In the genomic region with DNA sequence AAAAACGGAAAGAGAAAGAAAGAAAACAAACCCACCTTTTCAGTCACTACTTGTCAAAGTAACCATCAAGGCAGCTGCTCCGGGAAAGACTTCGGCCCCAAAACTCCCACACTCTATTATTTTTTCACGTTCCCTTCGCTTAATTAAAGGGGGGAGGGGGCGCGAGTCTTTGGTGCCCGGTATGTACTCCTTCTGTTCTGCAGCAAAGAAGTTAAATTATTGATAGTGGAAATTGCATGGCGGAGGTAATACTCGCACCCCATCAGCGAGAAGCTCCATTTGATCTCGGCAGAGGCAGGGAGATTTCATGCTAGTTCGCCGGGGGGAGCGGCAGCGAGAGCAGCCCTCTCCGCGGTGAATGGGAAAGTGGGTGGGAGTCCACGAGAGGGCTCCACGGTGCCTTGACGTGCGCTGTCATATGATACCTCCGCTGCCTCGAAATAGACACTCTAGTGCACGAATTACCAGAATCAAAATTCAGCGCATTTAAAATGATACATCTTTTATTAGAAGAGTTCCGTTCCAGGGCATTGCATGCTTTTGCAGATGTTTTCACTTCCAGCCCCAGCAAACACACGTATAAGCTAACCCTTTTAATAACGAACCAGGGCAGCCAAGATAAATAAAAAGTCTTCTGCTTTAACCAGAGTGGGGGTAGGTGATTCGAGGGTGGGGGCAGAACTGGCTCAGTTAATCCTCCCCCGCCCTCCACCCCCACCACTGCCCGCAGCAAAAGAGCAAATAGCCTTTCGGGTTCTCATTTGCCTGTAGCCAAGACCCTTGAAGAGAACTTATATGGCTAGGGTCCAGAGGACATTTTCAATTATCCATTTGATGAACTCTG, we compare ENCODE assay signal across 8 cellular contexts. TPM values are rescaled to one million over a fixed set of nuclear protein-coding genes. Genes with fewer than 3 reads are reported as not detected.
DNase-seq lines count a peak whose midpoint lies in the region; ATAC-seq and TF ChIP-seq lines count a peak whose summit lies in the region.

No MANE protein-coding gene starts in this region.

- peaks cover 19% of the 10 kb centered on the region for H3K4me1 Mint-ChIP-seq in activated CD4-positive, alpha-beta memory T cell treated with anti-CD3 and anti-CD28 coated beads, Interleukin-2, amount 10 ng/mL, durations not matched to agents 7 days and 5 days

- H3K4me1 ChIP-seq in HUES48 (ENCODE audit: control insufficient read depth, insufficient read depth, low read length) (peaks cover 62% of the 10 kb centered on the region), heart left ventricle (peaks cover 0 to 35% (median 12%) of the 10 kb centered on the region in 12 donors), rectal smooth muscle tissue (ENCODE audit: control insufficient read depth, insufficient read depth, low read length) (peaks cover 3% of the 10 kb centered on the region)

- H3K9me3 ChIP-seq in HUES48 (ENCODE audit: control insufficient read depth, insufficient read depth, low read length), result no peaks in the 10 kb centered on the region
- no peaks in the 10 kb centered on the region for H3K9me3 ChIP-seq in heart left ventricle

- intact Hi-C loops in heart left ventricle (cut with DNase I), result loop anchor here in 7 of 10 donors (2.0 to 10.0 kb wide), 8 partner anchors 177 to 1626 kb away; no protein-coding TSS in a partner anchor

- POLR2A ChIA-PET in activated CD4-positive, alpha-beta memory T cell treated with anti-CD3 and anti-CD28 coated beads, Interleukin-2, amount 10 ng/mL, durations not matched to agents 7 days and 5 days (lab: Charles Lee), result no interaction called here

- CTCF ChIA-PET in activated CD4-positive, alpha-beta memory T cell treated with anti-CD3 and anti-CD28 coated beads, Interleukin-2, amount 10 ng/mL, durations not matched to agents 7 days and 5 days (lab: Charles Lee), result no interaction called here

- H3K4me3 Mint-ChIP-seq in activated CD4-positive, alpha-beta memory T cell treated with anti-CD3 and anti-CD28 coated beads, Interleukin-2, amount 10 ng/mL, durations not matched to agents 7 days and 5 days, result peak overlapping the region; percentile 50

- peak in 7 of 12 donors; percentile 16 to 41 (median 25) for TF ChIP-seq CTCF in heart left ventricle (IDR thresholded peaks at IDR 0.05)

- no peak overlapping the region for H3K27ac Mint-ChIP-seq in activated CD4-positive, alpha-beta memory T cell treated with anti-CD3 and anti-CD28 coated beads, Interleukin-2, amount 10 ng/mL, durations not matched to agents 7 days and 5 days

- H3K4me3 ChIP-seq in HUES48 (ENCODE audit: low read depth, low read length) (peak overlapping the region; percentile 85), heart left ventricle (peak overlapping the region; percentile 43 to 73 (median 63)), rectal smooth muscle tissue (ENCODE audit: low read length) (peak overlapping the region; percentile 76)

- H3K27me3 ChIP-seq in HUES48 (ENCODE audit: control insufficient read depth, insufficient read depth, low read length) (peaks cover 47% of the 10 kb centered on the region), heart left ventricle (peaks cover 0 to 68% (median 13%) of the 10 kb centered on the region in 9 donors), rectal smooth muscle tissue (ENCODE audit: control insufficient read depth, insufficient read depth, low read length) (peaks cover 13% of the 10 kb centered on the region)

- WGBS in heart left ventricle, 4 donors, result 1 to 3% (median 2%) methylated on average over 31 to 33 of the region's 33 CpGs

- DNase-seq in stimulated activated CD4-positive, alpha-beta T cell treated with anti-CD3 and anti-CD28 coated beads, Interleukin-4, amount 100 ng/mL, for 24 hours, result peak; percentile 5
- DNase-seq in stimulated activated CD4-positive, alpha-beta T cell treated with anti-CD3 and anti-CD28 coated beads, Interleukin-12 subunit alpha, Interleukin-12 subunit beta, amount 100 ng/mL, for 4 hours, result no peak
- no peak for DNase-seq in activated CD4-positive, alpha-beta memory T cell treated with anti-CD3 and anti-CD28 coated beads, Interleukin-2, amount 10 ng/mL, durations not matched to agents 7 days and 5 days
- peak; percentile 23 to 63 (median 57) for DNase-seq in heart left ventricle
- DNase-seq in stimulated activated CD4-positive, alpha-beta T cell treated with anti-CD3 and anti-CD28 coated beads, Interleukin-1b, Interleukin-23, amount 100 ng/mL, for 48 hours, result no peak

- peak in 3 of 4 donors; percentile 57 to 72 (median 65) for ATAC-seq in heart left ventricle
- no peak for ATAC-seq in HG02870 (IDR thresholded peaks at IDR 0.05; ENCODE audit: unreplicated experiment)

- TF ChIP-seq POLR2A in heart left ventricle (IDR thresholded peaks at IDR 0.05), result peak in 1 of 2 donors; percentile 46

- H3K27ac ChIP-seq in HUES48 (ENCODE audit: low read depth, low read length) (no peak overlapping the region), heart left ventricle (peak overlapping the region in 6 of 12 donors; percentile 34 to 87 (median 76)), rectal smooth muscle tissue (ENCODE audit: low read depth, low read length) (no peak overlapping the region)

- H3K9ac ChIP-seq in HUES48 (ENCODE audit: low read depth, low read length), result no peak overlapping the region
- H3K9ac ChIP-seq in rectal smooth muscle tissue (ENCODE audit: low read length), result no peak overlapping the region

- H3K27me3 Mint-ChIP-seq in activated CD4-positive, alpha-beta memory T cell treated with anti-CD3 and anti-CD28 coated beads, Interleukin-2, amount 10 ng/mL, durations not matched to agents 7 days and 5 days, result peaks cover 59% of the 10 kb centered on the region

- peaks cover 2% of the 10 kb centered on the region for H3K36me3 Mint-ChIP-seq in activated CD4-positive, alpha-beta memory T cell treated with anti-CD3 and anti-CD28 coated beads, Interleukin-2, amount 10 ng/mL, durations not matched to agents 7 days and 5 days (ENCODE audit: low read depth)

- H3K36me3 ChIP-seq in HUES48 (ENCODE audit: control insufficient read depth, insufficient read depth, low read length) (no peaks in the 10 kb centered on the region), heart left ventricle (no peaks in the 10 kb centered on the region), rectal smooth muscle tissue (ENCODE audit: control insufficient read depth, insufficient read depth, low read length) (no peaks in the 10 kb centered on the region)

- no peaks in the 10 kb centered on the region for H3K9me3 Mint-ChIP-seq in activated CD4-positive, alpha-beta memory T cell treated with anti-CD3 and anti-CD28 coated beads, Interleukin-2, amount 10 ng/mL, durations not matched to agents 7 days and 5 days

RNA-seq across cellular contexts. Expression of gene BDNF, which starts 1.2 kb away (rescaled TPM):
- total RNA-seq in activated CD4-positive, alpha-beta memory T cell treated with anti-CD3 and anti-CD28 coated beads, Interleukin-2, amount 10 ng/mL, durations not matched to agents 7 days and 5 days, result not detected
- 1 to 10 TPM; 2.1 to 8.5 (median 3.8) TPM for total RNA-seq in heart left ventricle
- 1 to 10 TPM in 1 of 2 donors, under 1 TPM in 1; 0.93 to 3.1 TPM for polyA plus RNA-seq in heart left ventricle

Comparison
In these comparisons a context has a peak if more than half of its experiments do, and no peak if none do; other contexts are left out.
1. DNase-seq: peak in stimulated activated CD4-positive, alpha-beta T cell treated with anti-CD3 and anti-CD28 coated beads, Interleukin-4, amount 100 ng/mL, for 24 hours (single experiment) and heart left ventricle (5 of 5); none in stimulated activated CD4-positive, alpha-beta T cell treated with anti-CD3 and anti-CD28 coated beads, Interleukin-12 subunit alpha, Interleukin-12 subunit beta, amount 100 ng/mL, for 4 hours (single experiment), activated CD4-positive, alpha-beta memory T cell treated with anti-CD3 and anti-CD28 coated beads, Interleukin-2, amount 10 ng/mL, durations not matched to agents 7 days and 5 days (single experiment) and stimulated activated CD4-positive, alpha-beta T cell treated with anti-CD3 and anti-CD28 coated beads, Interleukin-1b, Interleukin-23, amount 100 ng/mL, for 48 hours (single experiment).
2. Peak in every context shown above with its lines, with median percentiles within 50 percentile points of each other: H3K4me3 ChIP-seq.